In the genomic region with DNA sequence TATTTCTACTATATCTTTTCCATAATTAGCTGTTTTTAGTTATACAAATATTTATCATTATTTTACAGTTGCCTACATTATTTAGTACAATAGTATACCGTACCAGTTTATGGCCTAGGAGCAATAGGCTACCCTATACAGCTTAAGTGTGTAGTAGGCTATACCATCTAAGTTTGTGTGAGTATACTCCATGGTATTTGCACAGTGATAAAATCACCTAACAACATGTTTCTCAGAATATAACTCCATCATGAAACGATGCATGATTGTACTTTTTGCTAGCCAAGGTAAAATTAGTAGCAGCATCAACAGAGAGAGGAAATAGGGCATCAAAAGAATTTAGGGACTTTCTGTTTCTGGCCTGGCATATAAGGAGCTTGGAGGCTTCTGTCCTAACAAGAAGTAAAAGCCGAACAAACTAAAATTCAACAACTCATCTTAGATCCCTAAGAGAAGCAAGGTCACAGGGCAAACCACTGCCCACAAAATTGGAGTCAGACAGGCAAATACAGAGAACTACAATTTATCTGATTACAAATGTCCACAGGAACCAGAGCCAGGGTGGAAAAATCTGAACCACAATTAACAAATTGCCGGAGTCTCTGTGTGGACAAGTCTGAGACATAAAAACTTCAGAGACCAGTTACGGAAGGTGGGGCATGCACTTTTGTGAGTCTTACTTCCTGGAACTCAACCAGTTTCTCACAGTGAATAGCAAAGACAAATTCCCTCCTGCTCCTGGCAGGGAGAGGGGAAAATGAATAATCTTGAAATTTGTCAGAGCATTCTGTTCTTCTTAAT, we compare ENCODE assay signal across 10 cellular contexts.
DNase-seq lines count a peak whose midpoint lies in the region; FAIRE-seq and TF ChIP-seq lines count a peak whose summit lies in the region.
"Had no signal": no experiment of that assay in that cellular context is flagged by ENCODE, and none has a peak within 500 bp of the region (broad histone marks: within the 10 kb centered on the region; RNA-seq: fewer than 3 reads in every experiment).

No MANE protein-coding gene starts in this region.

- H3K4me1 ChIP-seq in smooth muscle cell (ENCODE audit: low read depth) (peaks cover 20% of the 10 kb centered on the region), endodermal cell (ENCODE audit: control insufficient read depth, insufficient read depth, low read length) (no peaks in the 10 kb centered on the region)

- H3K4me3 ChIP-seq in bronchial epithelial cell (ENCODE audit: low read depth, low read length), result no peak overlapping the region
- no peak overlapping the region for H3K4me3 ChIP-seq in smooth muscle cell
- no peak overlapping the region for H3K4me3 ChIP-seq in endodermal cell (ENCODE audit: low read length)

- TF ChIP-seq CTCF in HFFc6 (IDR thresholded peaks at IDR 0.05) (no peak), bronchial epithelial cell (IDR thresholded peaks at IDR 0.05; ENCODE audit: insufficient read depth, low read length, severe bottlenecking) (no peak), smooth muscle cell (IDR thresholded peaks at IDR 0.05; ENCODE audit: borderline replicate concordance, insufficient read depth, poor library complexity, severe bottlenecking) (no peak), endodermal cell (conservative IDR thresholded peaks at IDR 0.05) (no peak)

- WGBS in smooth muscle cell (ENCODE audit: low lambda C conversion rate), result 37% methylated on average over 5 of the region's 5 CpGs
- 93 to 100% methylated on average over 2 to 4 of the region's 5 CpGs for WGBS in endodermal cell (ENCODE audit: insufficient coverage in 1 of 2, insufficient read length in 1 of 2), 2 experiments

- H3K27me3 Mint-ChIP-seq in HFFc6 (ENCODE audit: insufficient read depth) (no peaks in the 10 kb centered on the region), endodermal cell (ENCODE audit: insufficient read depth) (no peaks in the 10 kb centered on the region)

- H3K4me1 Mint-ChIP-seq in HFFc6 (ENCODE audit: low read depth) (peaks cover 54% of the 10 kb centered on the region), endodermal cell (no peaks in the 10 kb centered on the region)

- no peaks in the 10 kb centered on the region for H4K20me1 ChIP-seq in smooth muscle cell (ENCODE audit: low read depth)

- H2AFZ ChIP-seq in smooth muscle cell (ENCODE audit: low read depth), result peak overlapping the region; percentile 79

- no peak for FAIRE-seq in bronchial epithelial cell (lab: Jason Lieb, UNC)
- FAIRE-seq: G401.6 had no signal

- H3K79me2 ChIP-seq in smooth muscle cell (ENCODE audit: low read depth), result no peaks in the 10 kb centered on the region

- H3K27ac Mint-ChIP-seq in HFFc6 (peak overlapping the region; percentile 91), endodermal cell (no peak overlapping the region)

- H3K27me3 ChIP-seq in bronchial epithelial cell (ENCODE audit: control insufficient read depth, insufficient read depth, low read length), result no peaks in the 10 kb centered on the region
- H3K27me3 ChIP-seq in smooth muscle cell (ENCODE audit: low read depth), result no peaks in the 10 kb centered on the region
- no peaks in the 10 kb centered on the region for H3K27me3 ChIP-seq in endodermal cell (ENCODE audit: control insufficient read depth, insufficient read depth, low read length, poor library complexity, severe bottlenecking)

- no peaks in the 10 kb centered on the region for H3K9me3 ChIP-seq in smooth muscle cell (replicated peaks; ENCODE audit: low read depth)
- no peaks in the 10 kb centered on the region for H3K9me3 ChIP-seq in endodermal cell (ENCODE audit: control insufficient read depth, low read length)

- no peaks in the 10 kb centered on the region for H3K36me3 Mint-ChIP-seq in HFFc6 (ENCODE audit: low read depth)
- no peaks in the 10 kb centered on the region for H3K36me3 Mint-ChIP-seq in endodermal cell (ENCODE audit: low read depth)

- DNase-seq in HFFc6 (peak; percentile 89), bronchial epithelial cell (ENCODE audit: low read depth) (peak; percentile 73), kidney glomerular epithelial cell (lab: John Stamatoyannopoulos, UW) (peak; percentile 18), smooth muscle cell (lab: John Stamatoyannopoulos, UW; ENCODE audit: unreplicated experiment) (no peak), endodermal cell (no peak), iPS-NIHi11 (ENCODE audit: low spot score) (no peak), CD1c-positive myeloid dendritic cell (ENCODE audit: extremely low spot score) (no peak)
- DNase-seq in stimulated activated CD4-positive, alpha-beta T cell treated with anti-CD3 and anti-CD28 coated beads, Interleukin-12 subunit alpha, Interleukin-12 subunit beta, amount 100 ng/mL, for 4 hours, result no peak

- H3K27ac ChIP-seq in smooth muscle cell (ENCODE audit: low read depth) (peak overlapping the region; percentile 81), endodermal cell (ENCODE audit: low read depth, low read length) (no peak overlapping the region)
- H3K27ac ChIP-seq: KMS-11 had no signal

- H3K9ac ChIP-seq in smooth muscle cell (ENCODE audit: low read depth) (peak overlapping the region; percentile 26), endodermal cell (ENCODE audit: extremely low read depth, low read length, poor library complexity, severe bottlenecking) (no peak overlapping the region)
- H3K9ac ChIP-seq: KMS-11 had no signal

- H3K4me3 Mint-ChIP-seq in HFFc6 (peak overlapping the region; percentile 76), endodermal cell (no peak overlapping the region)

- H3K36me3 ChIP-seq in bronchial epithelial cell (ENCODE audit: control insufficient read depth, insufficient read depth, low read length) (no peaks in the 10 kb centered on the region), smooth muscle cell (ENCODE audit: low read depth) (no peaks in the 10 kb centered on the region), endodermal cell (ENCODE audit: control insufficient read depth, insufficient read depth, low read length) (no peaks in the 10 kb centered on the region)

- no peaks in the 10 kb centered on the region for H3F3A ChIP-seq in smooth muscle cell (ENCODE audit: low read depth)

- peak overlapping the region; percentile 54 for H3K4me2 ChIP-seq in smooth muscle cell
- H3K4me2 ChIP-seq: KMS-11 had no signal

- H3K9me3 Mint-ChIP-seq in HFFc6 (no peaks in the 10 kb centered on the region), endodermal cell (no peaks in the 10 kb centered on the region)

Comparison
In these comparisons a context has a peak if more than half of its experiments do, and no peak if none do; other contexts are left out.
1. DNase-seq: peak in HFFc6 (single experiment), bronchial epithelial cell (single experiment) and kidney glomerular epithelial cell (single experiment); none in smooth muscle cell (single experiment), endodermal cell (single experiment), stimulated activated CD4-positive, alpha-beta T cell treated with anti-CD3 and anti-CD28 coated beads, Interleukin-12 subunit alpha, Interleukin-12 subunit beta, amount 100 ng/mL, for 4 hours (single experiment), iPS-NIHi11 (single experiment) and CD1c-positive myeloid dendritic cell (single experiment).